Comparison of ENCODE assay signal across 8 cellular contexts in the genomic region with DNA sequence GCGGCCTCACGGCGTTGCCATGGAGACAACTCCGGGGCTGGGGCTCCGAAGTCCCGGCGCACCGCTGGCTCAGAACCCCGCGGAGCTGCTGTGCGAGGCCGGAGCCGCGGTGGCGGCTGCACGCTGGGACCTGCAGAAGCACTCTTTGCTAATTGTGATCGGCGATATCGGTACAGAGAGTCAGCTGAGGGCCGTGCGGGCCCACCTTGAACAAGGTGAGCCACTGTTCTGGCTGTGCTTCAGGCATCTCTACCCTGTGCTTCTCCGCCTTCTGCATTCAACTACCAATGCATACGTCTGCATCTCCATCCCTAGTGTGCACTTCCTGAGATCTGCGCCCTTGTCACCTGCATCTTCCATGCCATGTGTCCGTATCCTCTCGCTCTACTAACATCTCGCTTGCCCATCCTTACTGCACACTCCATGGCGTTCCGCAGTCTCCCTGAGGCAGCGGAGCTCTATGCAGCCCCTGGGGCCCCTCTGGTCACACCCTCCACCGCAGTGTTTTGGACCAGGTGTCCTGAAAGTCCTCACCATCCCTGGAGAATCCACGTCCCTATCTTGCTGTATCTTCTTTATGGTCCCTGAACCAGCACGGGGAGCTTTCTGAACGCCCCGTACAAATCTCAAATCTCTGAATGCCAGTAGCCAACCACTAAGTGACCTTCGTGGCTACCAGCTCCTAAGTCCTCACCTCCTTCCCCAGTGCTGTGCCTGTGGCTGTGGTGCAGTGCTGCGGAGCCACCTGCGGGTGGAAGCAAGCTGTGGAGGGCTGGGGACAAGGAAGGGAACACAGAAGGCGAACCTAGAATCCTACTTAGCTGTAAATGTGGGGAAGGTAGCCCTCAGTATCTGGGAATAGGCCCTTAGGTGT. TPM values are rescaled to one million over a fixed set of nuclear protein-coding genes. Genes with fewer than 3 reads are reported as not detected.
DNase-seq lines count a peak whose midpoint lies in the region; ATAC-seq, FAIRE-seq and TF ChIP-seq lines count a peak whose summit lies in the region.

No MANE protein-coding gene starts in this region.

- H3K27me3 Mint-ChIP-seq in CD8-positive, alpha-beta T cell (ENCODE audit: low read depth), result peaks cover 5% of the 10 kb centered on the region

- no peak for ATAC-seq in CD8-positive, alpha-beta T cell
- peak; percentile 19 for ATAC-seq in GM21526 (IDR thresholded peaks at IDR 0.05; ENCODE audit: low FRiP score, unreplicated experiment)
- peak; percentile 55 for ATAC-seq in K562
- ATAC-seq in lung (ENCODE audit: insufficient read depth, low FRiP score), result no peak
- no peak for ATAC-seq in thoracic aorta (ENCODE audit: insufficient number of reproducible peaks, low FRiP score, low read depth)
- ATAC-seq in HG03378 (IDR thresholded peaks at IDR 0.05; ENCODE audit: unreplicated experiment), result no peak
- no peak for ATAC-seq in GM18502 (IDR thresholded peaks at IDR 0.05; ENCODE audit: poor library complexity, unreplicated experiment)

- peaks cover 21% of the 10 kb centered on the region for H3K4me1 ChIP-seq in CD8-positive, alpha-beta T cell (ENCODE audit: insufficient read depth, low read length)
- H3K4me1 ChIP-seq in OCI-LY7 (ENCODE audit: insufficient read depth, low read length, poor library complexity, severe bottlenecking), result peaks cover 25% of the 10 kb centered on the region
- H3K4me1 ChIP-seq in K562 (replicated peaks in 1 of 2; ENCODE audit: control insufficient read depth in 2 of 2, insufficient read depth in 2 of 2, low read length in 2 of 2), result peaks cover 26 to 60% of the 10 kb centered on the region in 2 experiments
- peaks cover 0 to 10% of the 10 kb centered on the region in 2 donors for H3K4me1 ChIP-seq in lung (ENCODE audit: control insufficient read depth in 2 of 2, insufficient read depth in 2 of 2, low read length in 2 of 2)
- peaks cover 0 to 26% of the 10 kb centered on the region in 2 donors for H3K4me1 ChIP-seq in thoracic aorta (ENCODE audit: control insufficient read depth in 1 of 2, low read depth in 2 of 2)

- CTCF ChIA-PET in CD8-positive, alpha-beta T cell (lab: Charles Lee), result interaction anchor here (0.9 to 3.2 kb wide), 10 partner anchors 15 to 136 kb away, joined by 3 to 21 read pairs (median 4); a partner anchor contains a TSS
- CTCF ChIA-PET in OCI-LY7 (lab: Charles Lee; ENCODE audit: unreplicated experiment), result interaction anchor here (0.6 to 1.4 kb wide), 3 partner anchors 10 to 18 kb away, joined by 3 to 7 read pairs (median 3); a partner anchor contains a TSS
- CTCF ChIA-PET in K562 (lab: Yijun Ruan, JAX; ENCODE audit: low intra/inter-chr PET ratio), result interaction anchor here (0.7 to 1.2 kb wide), 4 partner anchors 13 to 161 kb away, joined by 3 to 8 read pairs (median 4); a partner anchor contains a TSS

- H3K4me1 Mint-ChIP-seq in CD8-positive, alpha-beta T cell (ENCODE audit: low read depth), result peaks cover 27% of the 10 kb centered on the region

- no peak for TF ChIP-seq POLR2A in K562 (conservative IDR thresholded peaks at IDR 0.05)

- BruUV-seq in OCI-LY7 (replicated peaks; lab: Mats Ljungman, UMichigan) (no TSS peak), K562 (replicated peaks; lab: Mats Ljungman, UMichigan) (no TSS peak)

- no peaks in the 10 kb centered on the region for H4K20me1 ChIP-seq in OCI-LY7 (ENCODE audit: insufficient read depth, low read length)
- peaks cover 3% of the 10 kb centered on the region; the same call in 1 of the 2 replicates for H4K20me1 ChIP-seq in K562 (replicated peaks; ENCODE audit: control insufficient read depth, insufficient read depth, low read length)

- peak overlapping the region in 1 of 2 experiments; percentile 83; a peak in 2 of 4 replicates for H3K9ac ChIP-seq in K562 (ENCODE audit: insufficient read depth in 1 of 2, low read depth in 2 of 2, low read length in 2 of 2)

- H3K9me3 ChIP-seq in CD8-positive, alpha-beta T cell (ENCODE audit: low read length), result no peaks in the 10 kb centered on the region
- no peaks in the 10 kb centered on the region for H3K9me3 ChIP-seq in OCI-LY7 (ENCODE audit: low read length)
- no peaks in the 10 kb centered on the region for H3K9me3 ChIP-seq in K562 (replicated peaks; ENCODE audit: control insufficient read depth, insufficient read depth, low read depth, low read length)
- no peaks in the 10 kb centered on the region for H3K9me3 ChIP-seq in lung (ENCODE audit: control insufficient read depth in 2 of 2, insufficient read depth in 1 of 2, low read length in 1 of 2)
- no peaks in the 10 kb centered on the region for H3K9me3 ChIP-seq in thoracic aorta

- no peak for TF ChIP-seq EP300 in K562 (IDR thresholded peaks at IDR 0.05; ENCODE audit: low read length)

- H3K9me3 Mint-ChIP-seq in CD8-positive, alpha-beta T cell, result no peaks in the 10 kb centered on the region

- in situ Hi-C loops in K562 (cut with MboI), result no loop called here

- peak overlapping the region; percentile 96 for H3K27ac Mint-ChIP-seq in CD8-positive, alpha-beta T cell

- POLR2A ChIA-PET in CD8-positive, alpha-beta T cell (lab: Charles Lee), result interaction anchor here (0.6 to 1.7 kb wide), 12 partner anchors 11 to 1218 kb away, joined by 3 to 16 read pairs (median 4); a partner anchor contains a TSS
- POLR2A ChIA-PET in OCI-LY7 (lab: Charles Lee) (interaction anchor here (0.8 to 3.0 kb wide), 5 partner anchors 10 to 21 kb away, joined by 3 to 14 read pairs (median 4); a partner anchor contains a TSS), K562 (lab: Yijun Ruan, JAX) (interaction anchor here (0.9 to 9.1 kb wide), 9 partner anchors 11 to 94 kb away, joined by 3 to 63 read pairs (median 6); a partner anchor contains a TSS)

- H3K9me1 ChIP-seq in K562 (ENCODE audit: control insufficient read depth, insufficient read depth, low read length), result no peaks in the 10 kb centered on the region

- TF ChIP-seq RAD21 in K562 (CRISPR knock-in tag; conservative IDR thresholded peaks at IDR 0.05 in 1 of 2, IDR thresholded peaks at IDR 0.05 in 1 of 2), result peak; percentile 54 to 72

- H3K36me3 Mint-ChIP-seq in CD8-positive, alpha-beta T cell, result peaks cover 4% of the 10 kb centered on the region

- H3K27ac ChIP-seq in CD8-positive, alpha-beta T cell (ENCODE audit: low read depth, low read length), result peak overlapping the region; percentile 82
- H3K27ac ChIP-seq in OCI-LY7 (ENCODE audit: low read depth, low read length, poor library complexity, severe bottlenecking) (no peak overlapping the region), K562 (ENCODE audit: extremely low read depth, low read depth, low read length) (no peak overlapping the region), lung (ENCODE audit: low read depth in 1 of 2, low read length in 1 of 2) (no peak overlapping the region), thoracic aorta (no peak overlapping the region)

- H3K36me3 ChIP-seq in CD8-positive, alpha-beta T cell (ENCODE audit: insufficient read depth, low read length), result no peaks in the 10 kb centered on the region
- H3K36me3 ChIP-seq in OCI-LY7 (ENCODE audit: insufficient read depth, low read length), result no peaks in the 10 kb centered on the region
- H3K36me3 ChIP-seq in K562 (ENCODE audit: control insufficient read depth, insufficient read depth, low read length), result no peaks in the 10 kb centered on the region
- H3K36me3 ChIP-seq in lung (ENCODE audit: control insufficient read depth in 2 of 2, insufficient read depth in 2 of 2, low read length in 2 of 2), result no peaks in the 10 kb centered on the region
- no peaks in the 10 kb centered on the region for H3K36me3 ChIP-seq in thoracic aorta

- peak overlapping the region; percentile 53 for H2AFZ ChIP-seq in OCI-LY7 (ENCODE audit: low read length)
- H2AFZ ChIP-seq in K562 (ENCODE audit: low read depth, low read length), result peak overlapping the region; percentile 84

- no peaks in the 10 kb centered on the region for H3K79me2 ChIP-seq in OCI-LY7 (ENCODE audit: insufficient read depth, low read depth, low read length)
- H3K79me2 ChIP-seq in K562 (ENCODE audit: control insufficient read depth, insufficient read depth, low read length), result peaks cover 8% of the 10 kb centered on the region; the same call in 2 of the 3 replicates

- no peak for FAIRE-seq in K562 (lab: Jason Lieb, UNC)

- peak overlapping the region; percentile 80 for H3K4me2 ChIP-seq in OCI-LY7 (ENCODE audit: low read length)
- H3K4me2 ChIP-seq in K562 (ENCODE audit: insufficient read depth, low read length), result peak overlapping the region; percentile 90

- intact Hi-C loops in CD8-positive, alpha-beta T cell (cut with DNase I, micrococcal nuclease), result loop anchor here (2.0 to 10.0 kb wide), 12 partner anchors 28 to 1236 kb away; a partner anchor contains a TSS
- intact Hi-C loops in OCI-LY7 (cut with micrococcal nuclease; ENCODE audit: unreplicated experiment) (loop anchor here (5.0 kb wide), 1 partner anchor 139 kb away; a partner anchor contains a TSS), K562 (cut with micrococcal nuclease) (loop anchor here (2.0 to 5.0 kb wide), 2 partner anchors 28 to 139 kb away; a partner anchor contains a TSS)

- H3K9me2 ChIP-seq in OCI-LY7 (ENCODE audit: insufficient read depth, low read length), result no peaks in the 10 kb centered on the region

- H3K27me3 ChIP-seq in CD8-positive, alpha-beta T cell (ENCODE audit: insufficient read depth, low read length), result no peaks in the 10 kb centered on the region
- H3K27me3 ChIP-seq in K562 (ENCODE audit: control insufficient read depth in 2 of 2, insufficient read depth in 2 of 2, low read length in 2 of 2) (no peaks in the 10 kb centered on the region), lung (ENCODE audit: control insufficient read depth, insufficient read depth) (no peaks in the 10 kb centered on the region), thoracic aorta (replicated peaks; ENCODE audit: insufficient read depth) (no peaks in the 10 kb centered on the region)

- H3K4me3 ChIP-seq in CD8-positive, alpha-beta T cell (ENCODE audit: low read depth, low read length), result peak overlapping the region; percentile 81
- H3K4me3 ChIP-seq in OCI-LY7 (ENCODE audit: low read depth, low read length, poor library complexity, severe bottlenecking) (peak overlapping the region; percentile 73), K562 (peak overlapping the region; percentile 58), lung (peak overlapping the region; percentile 20), thoracic aorta (peak overlapping the region; percentile 81)

- WGBS in K562 (ENCODE audit: insufficient coverage, low coverage, missing lambda C conversion rate), result 16% methylated on average over 39 of the region's 39 CpGs
- WGBS in lung, 2 donors, result 6 to 10% methylated on average over 38 to 39 of the region's 39 CpGs

- no peak for TF ChIP-seq CTCF in CD8-positive, alpha-beta T cell (IDR thresholded peaks at IDR 0.05)
- TF ChIP-seq CTCF in OCI-LY7 (conservative IDR thresholded peaks at IDR 0.05; ENCODE audit: low read length) (peak; percentile 66), K562 (IDR thresholded peaks at IDR 0.05 in 2 of 3, conservative IDR thresholded peaks at IDR 0.05 in 1 of 3; ENCODE audit: insufficient read depth in 2 of 3, low read depth in 1 of 3, low read length in 3 of 3) (peak; percentile 56 to 68 (median 64)), lung (IDR thresholded peaks at IDR 0.05; ENCODE audit: control extremely low read depth, extremely low read depth) (no peak), thoracic aorta (IDR thresholded peaks at IDR 0.05) (no peak)

- DNase-seq in CD8-positive, alpha-beta T cell, result peak in 2 of 7 experiments; percentile 19 to 49
- DNase-seq in OCI-LY7 (ENCODE audit: low spot score), result peak; percentile 51
- DNase-seq in K562 (ENCODE audit: extremely low read depth in 1 of 4, low spot score in 3 of 4), result peak in 3 of 4 experiments; percentile 25 to 74 (median 43)
- DNase-seq in lung (ENCODE audit: low spot score), result no peak
- DNase-seq in thoracic aorta (ENCODE audit: low spot score), result no peak

- H3K4me3 Mint-ChIP-seq in CD8-positive, alpha-beta T cell, result peak overlapping the region; percentile 94

RNA-seq across cellular contexts. Expression of a gene that starts 6.2 kb away (rescaled TPM):
- total RNA-seq in CD8-positive, alpha-beta T cell, result under 1 TPM; 0.75 to 0.92 TPM
- total RNA-seq in OCI-LY7 (2014; rRNA removed; shearing (Covaris generic)), result 3.8 and 4.0 TPM in 2 replicates
- 2.7 and 3.3 TPM in 2 replicates for total RNA-seq in OCI-LY7 (2022)
- total RNA-seq in K562 (2011; cell fraction: chromatin; rRNA removed; ENCODE audit: low replicate concordance), result 17.4 and 19.7 TPM in 2 replicates
- 13.9 and 17.8 TPM in 2 replicates for total RNA-seq in K562 (2011; cell fraction: nucleolus; rRNA removed)
- 14.8 and 16.3 TPM in 2 replicates for total RNA-seq in K562 (2011; cell fraction: nucleoplasm; rRNA removed)
- 9.4 and 11.8 TPM in 2 replicates for total RNA-seq in K562 (2014; rRNA removed)
- total RNA-seq in K562 (2014; rRNA removed; fragmentation: Illumina TruSeq; extraction: Trizol), result 6.9 and 7.3 TPM in 2 replicates
- 7.6 and 9.0 TPM in 2 replicates for total RNA-seq in K562 (2015; rRNA removed; fragmentation: Illumina TruSeq; extraction: Trizol)
- 18.6 and 20.3 TPM in 2 replicates for total RNA-seq in K562 (2021)
- 4.3 and 7.0 TPM in 2 replicates for polyA plus RNA-seq in K562 (2011; rRNA removed)
- polyA plus RNA-seq in K562 (2011; cell fraction: cytosol; rRNA removed), result 3.9 and 5.2 TPM in 2 replicates
- polyA plus RNA-seq in K562 (2011; cell fraction: nucleus; rRNA removed), result 4.0 and 5.8 TPM in 2 replicates
- polyA plus RNA-seq in K562 (2012), result 8.2 and 17.3 TPM in 2 replicates
- 12.5 and 13.4 TPM in 2 replicates for polyA plus RNA-seq in K562 (2014; fragmentation: Illumina TruSeq; extraction: Trizol)
- 1 to 10 TPM; 2.0 to 5.6 TPM for polyA plus RNA-seq in K562 (2014; fragmentation: Nextera tagmentation; extraction: Ambion mirVana)
- 4.4 and 4.7 TPM in 2 replicates for polyA plus RNA-seq in K562 (2014; rRNA removed)
- polyA minus RNA-seq in K562 (2011; rRNA and poly(A)+ RNA removed), result 18.8 and 20.5 TPM in 2 replicates
- 21.0 and 24.4 TPM in 2 replicates for polyA minus RNA-seq in K562 (2011; cell fraction: cytosol; rRNA and poly(A)+ RNA removed)
- polyA minus RNA-seq in K562 (2011; cell fraction: nucleus; rRNA and poly(A)+ RNA removed), result 7.3 and 9.3 TPM in 2 replicates
- total RNA-seq in lung, result 10 to 100 TPM in 1 of 2 donors, 1 to 10 TPM in 1; 8.8 to 17.8 TPM
- 1 to 10 TPM; 1.8 TPM for polyA plus RNA-seq in lung
- 10 to 100 TPM; 29.8 to 39.4 TPM for total RNA-seq in thoracic aorta

RNA-seq across cellular contexts. Expression of a gene that starts 18.3 kb away (rescaled TPM):
- 10 to 100 TPM; 54.6 to 59.7 TPM for total RNA-seq in CD8-positive, alpha-beta T cell
- total RNA-seq in OCI-LY7 (2014; rRNA removed; shearing (Covaris generic)), result 69.3 and 88.1 TPM in 2 replicates
- total RNA-seq in OCI-LY7 (2022), result 51.8 and 55.1 TPM in 2 replicates
- total RNA-seq in K562 (2011; cell fraction: chromatin; rRNA removed; ENCODE audit: low replicate concordance), result 87.9 and 206 TPM in 2 replicates
- total RNA-seq in K562 (2011; cell fraction: nucleolus; rRNA removed), result 50.7 and 55.4 TPM in 2 replicates
- 69.3 and 81.3 TPM in 2 replicates for total RNA-seq in K562 (2011; cell fraction: nucleoplasm; rRNA removed)
- 30.9 and 31.3 TPM in 2 replicates for total RNA-seq in K562 (2014; rRNA removed)
- 37.6 and 38.1 TPM in 2 replicates for total RNA-seq in K562 (2014; rRNA removed; fragmentation: Illumina TruSeq; extraction: Trizol)
- total RNA-seq in K562 (2015; rRNA removed; fragmentation: Illumina TruSeq; extraction: Trizol), result 34.5 and 38.5 TPM in 2 replicates
- 32.8 and 32.9 TPM in 2 replicates for total RNA-seq in K562 (2021)
- polyA plus RNA-seq in K562 (2011; rRNA removed), result 58.1 and 63.3 TPM in 2 replicates
- polyA plus RNA-seq in K562 (2011; cell fraction: cytosol; rRNA removed), result 21.5 and 33.6 TPM in 2 replicates
- 80.2 and 82.6 TPM in 2 replicates for polyA plus RNA-seq in K562 (2011; cell fraction: nucleus; rRNA removed)
- 24.7 and 25.9 TPM in 2 replicates for polyA plus RNA-seq in K562 (2012)
- polyA plus RNA-seq in K562 (2014; fragmentation: Illumina TruSeq; extraction: Trizol), result 26.7 and 29.6 TPM in 2 replicates
- polyA plus RNA-seq in K562 (2014; fragmentation: Nextera tagmentation; extraction: Ambion mirVana), result 1 to 10 TPM; 5.7 to 6.3 TPM
- 22.6 and 23.2 TPM in 2 replicates for polyA plus RNA-seq in K562 (2014; rRNA removed)
- polyA minus RNA-seq in K562 (2011; rRNA and poly(A)+ RNA removed), result 114 and 126 TPM in 2 replicates
- 37.3 and 40.7 TPM in 2 replicates for polyA minus RNA-seq in K562 (2011; cell fraction: cytosol; rRNA and poly(A)+ RNA removed)
- polyA minus RNA-seq in K562 (2011; cell fraction: nucleus; rRNA and poly(A)+ RNA removed), result 56.7 and 78.5 TPM in 2 replicates
- total RNA-seq in lung, result 10 to 100 TPM; 35.3 to 97.4 TPM
- 10 to 100 TPM in 1 of 2 donors, 1 to 10 TPM in 1; 8.9 to 12.1 TPM for polyA plus RNA-seq in lung
- 10 to 100 TPM; 23.2 to 31.5 TPM for total RNA-seq in thoracic aorta

Comparison
In these comparisons a context has a peak if more than half of its experiments do, and no peak if none do; other contexts are left out.
1. ATAC-seq: peak in GM21526 (single experiment) and K562 (single experiment); none in CD8-positive, alpha-beta T cell (single experiment), lung (single experiment), thoracic aorta (single experiment), HG03378 (single experiment) and GM18502 (single experiment).
2. DNase-seq: peak in OCI-LY7 (single experiment) and K562 (3 of 4); none in lung (single experiment) and thoracic aorta (single experiment).
3. H3K4me3 ChIP-seq: peak in every context shown above with its lines; median percentile 81 in CD8-positive, alpha-beta T cell; 81 in thoracic aorta; 73 in OCI-LY7; 58 in K562; 20 in lung.
4. CTCF ChIP-seq: peak in OCI-LY7 (single experiment) and K562 (3 of 3); none in CD8-positive, alpha-beta T cell (single experiment), lung (single experiment) and thoracic aorta (single experiment).